ENCODE assay signal across 16 cellular contexts in the genomic region with DNA sequence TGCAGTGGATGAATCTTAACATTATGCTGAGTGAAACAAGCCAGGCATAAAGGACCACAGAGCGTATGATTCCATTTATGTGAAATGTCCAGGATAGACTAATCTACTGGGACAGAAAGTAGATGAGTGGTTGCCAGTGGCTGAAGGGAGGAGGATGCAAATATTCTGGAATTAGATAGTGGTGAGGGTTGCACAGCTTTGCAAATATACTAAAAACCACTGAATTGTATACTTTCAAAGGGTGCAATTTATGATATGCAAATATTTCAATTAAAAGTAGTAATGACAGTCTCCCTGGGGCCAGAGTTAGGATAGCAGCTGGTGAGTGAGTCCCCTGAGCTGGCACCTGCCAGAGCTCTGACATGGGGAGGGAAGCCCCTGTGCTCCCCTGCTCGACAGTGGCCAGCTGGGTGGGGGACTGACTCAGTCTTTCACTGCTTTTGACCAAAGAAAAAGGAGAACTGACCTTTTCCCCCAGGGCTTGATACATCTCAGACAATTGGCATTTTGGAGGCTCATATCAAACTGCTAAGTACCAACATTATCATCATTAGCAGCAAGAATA.
"Had no signal": no experiment of that assay in that cellular context is flagged by ENCODE, and none has a peak within 500 bp of the region (broad histone marks: within the 10 kb centered on the region; RNA-seq: fewer than 3 reads in every experiment).

No MANE protein-coding gene starts in this region.

- H3K27ac ChIP-seq: cardiac muscle cell, colonic mucosa, epithelial cell of prostate, prostate gland, sigmoid colon, suprapubic skin had no signal

- H3K4me1 ChIP-seq: colonic mucosa, prostate gland, suprapubic skin had no signal

- H3K27me3 ChIP-seq: cardiac muscle cell, colonic mucosa, sigmoid colon, suprapubic skin had no signal

- ATAC-seq: activated CD8-positive, alpha-beta T cell treated with anti-CD3 and anti-CD28 coated beads, Interleukin-2, amount 10 ng/mL, durations not matched to agents 7 days and 5 days; activated naive CD8-positive, alpha-beta T cell treated with anti-CD3 and anti-CD28 coated beads, Interleukin-2, amount 50 U/mL, for 24 hours; mucosa of descending colon; naive thymus-derived CD8-positive, alpha-beta T cell; stimulated activated naive CD8-positive, alpha-beta T cell treated with anti-CD3 and anti-CD28 coated beads, Interleukin-15, Interleukin-2, amounts not matched to agents 100 U/mL and 50 U/mL, for 24 hours had no signal

- DNase-seq: activated CD4-positive, alpha-beta T cell treated with anti-CD3 and anti-CD28 coated beads for 48 hours; activated CD8-positive, alpha-beta T cell treated with anti-CD3 and anti-CD28 coated beads, Interleukin-2, amount 10 ng/mL, durations not matched to agents 7 days and 5 days; activated naive CD4-positive, alpha-beta T cell; activated naive CD8-positive, alpha-beta T cell treated with anti-CD3 and anti-CD28 coated beads, Interleukin-2, amount 50 U/mL, for 24 hours; colonic mucosa; effector memory CD4-positive, alpha-beta T cell; mucosa of descending colon; naive thymus-derived CD8-positive, alpha-beta T cell; sigmoid colon; stimulated activated CD4-positive, alpha-beta T cell treated with anti-CD3 and anti-CD28 coated beads, Interleukin-12 subunit alpha, Interleukin-12 subunit beta, amount 100 ng/mL, for 4 hours; stimulated activated naive CD8-positive, alpha-beta T cell treated with anti-CD3 and anti-CD28 coated beads, Interleukin-15, Interleukin-2, amounts not matched to agents 100 U/mL and 50 U/mL, for 24 hours; T-helper 1 cell had no signal

- H3K9me3 ChIP-seq: colonic mucosa, mucosa of descending colon, prostate gland, sigmoid colon, suprapubic skin had no signal

- H3K4me3 ChIP-seq: cardiac muscle cell, colonic mucosa, mucosa of descending colon, prostate gland, sigmoid colon, suprapubic skin had no signal

- H3K36me3 ChIP-seq: colonic mucosa, prostate gland had no signal
